In the genomic region with DNA sequence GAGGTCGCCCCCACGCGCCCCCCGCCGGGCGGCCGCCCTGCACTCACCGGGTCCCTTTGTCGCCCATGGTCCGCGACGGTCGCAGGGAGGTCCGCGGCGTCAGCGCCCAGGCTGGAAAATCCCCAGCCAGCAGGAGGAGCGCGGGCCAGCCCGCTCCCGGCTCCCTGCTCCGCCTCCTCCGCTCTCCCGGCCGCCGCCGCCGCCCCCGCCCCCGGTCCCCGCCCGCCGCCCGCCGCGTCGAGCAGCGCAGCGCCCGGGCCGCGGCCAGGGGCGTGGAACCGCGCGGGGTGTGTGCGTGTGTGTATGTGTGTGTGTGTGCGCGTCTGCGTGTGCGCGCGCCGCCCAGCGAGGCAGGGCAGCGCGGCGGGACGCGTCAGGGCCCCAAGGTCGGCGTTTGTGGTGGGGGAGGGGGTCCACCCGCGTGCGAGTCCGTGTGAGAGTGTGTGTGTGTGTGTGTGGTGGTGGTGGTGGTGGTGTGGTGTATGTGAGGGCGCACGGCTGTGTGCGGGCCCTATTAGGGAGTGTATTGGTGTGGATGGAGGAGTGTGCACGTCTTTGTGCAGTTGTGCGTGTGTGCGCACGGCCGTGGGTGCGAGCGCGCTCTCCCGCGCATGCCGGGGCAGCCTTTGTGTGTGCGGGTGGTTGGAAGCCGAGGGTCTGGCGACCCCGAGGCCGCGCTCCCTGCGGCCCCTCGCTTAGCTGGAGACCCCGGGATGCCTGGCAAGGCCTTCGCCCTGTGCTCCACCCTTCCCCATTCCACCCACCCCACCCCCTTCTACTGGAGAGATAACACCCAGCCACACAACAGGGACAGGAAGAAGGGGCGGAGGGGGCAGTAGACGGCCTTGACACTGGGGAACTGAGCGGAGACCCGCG, we compare ENCODE assay signal across 7 cellular contexts. TPM values are rescaled to one million over a fixed set of nuclear protein-coding genes. Genes with fewer than 3 reads are reported as not detected.
DNase-seq lines count a peak whose midpoint lies in the region; ATAC-seq and TF ChIP-seq lines count a peak whose summit lies in the region.

A gene (minus strand): TSS at position 121 of the 876 bp plus-strand sequence. CDS start 54 bp downstream, at position 67.

- H3K27ac ChIP-seq in esophagus (ENCODE audit: low read depth in 2 of 2, low read length in 1 of 2) (peak within 1 kb of the TSS; percentile 85 to 89), muscle layer of duodenum (ENCODE audit: low read length) (peak within 1 kb of the TSS; percentile 92), stomach (peak within 1 kb of the TSS; percentile 95 to 98 (median 97))

- H3K4me1 ChIP-seq in esophagus (ENCODE audit: control insufficient read depth in 2 of 2, insufficient read depth in 2 of 2, low read length in 1 of 2) (peaks cover 7 to 31% of the 10 kb centered on the region in 2 donors), muscle layer of duodenum (ENCODE audit: control insufficient read depth in 1 of 2, insufficient read depth in 2 of 2, low read length in 2 of 2) (peaks cover 30 to 44% of the 10 kb centered on the region in 2 donors), stomach (peaks cover 50 to 63% (median 59%) of the 10 kb centered on the region in 4 donors)

- peak; percentile 42 for DNase-seq in NCI-H774 (lab: John Stamatoyannopoulos, UW)
- DNase-seq in activated T-cell treated with anti-CD3 and anti-CD28 coated beads, Interleukin-2, amount 50 U/mL, for 24 hours: peak; percentile 71
- peak; percentile 82 for DNase-seq in stomach

- ATAC-seq in GM18511 (IDR thresholded peaks at IDR 0.05; ENCODE audit: unreplicated experiment): peak; percentile 45
- ATAC-seq in HG02970 (IDR thresholded peaks at IDR 0.05; ENCODE audit: low FRiP score, unreplicated experiment): no peak

- no peaks in the 10 kb centered on the region for H3K36me3 Mint-ChIP-seq in activated T-cell treated with anti-CD3 and anti-CD28 coated beads, Interleukin-2, amount 50 U/mL, for 24 hours (ENCODE audit: low read depth)

- H3K36me3 ChIP-seq in esophagus (ENCODE audit: control insufficient read depth in 2 of 2, insufficient read depth in 2 of 2, low read length in 1 of 2): no peaks in the 10 kb centered on the region
- no peaks in the 10 kb centered on the region for H3K36me3 ChIP-seq in muscle layer of duodenum (ENCODE audit: control insufficient read depth in 1 of 2, insufficient read depth in 2 of 2, low read length in 2 of 2)
- no peaks in the 10 kb centered on the region for H3K36me3 ChIP-seq in stomach

- peak within 1 kb of the TSS; percentile 87 for H3K27ac Mint-ChIP-seq in activated T-cell treated with anti-CD3 and anti-CD28 coated beads, Interleukin-2, amount 50 U/mL, for 24 hours

- H3K4me1 Mint-ChIP-seq in activated T-cell treated with anti-CD3 and anti-CD28 coated beads, Interleukin-2, amount 50 U/mL, for 24 hours (ENCODE audit: low read depth): peaks cover 60% of the 10 kb centered on the region

- TF ChIP-seq CTCF in stomach (IDR thresholded peaks at IDR 0.05): peak in 1 of 7 experiments; percentile 12

- WGBS in esophagus, 2 donors: 1 to 3% methylated on average over 67 to 95 of the region's 95 CpGs
- WGBS in stomach, 5 donors: 0 to 1% (median 0%) methylated on average over 39 to 95 of the region's 95 CpGs

- H3K9me3 ChIP-seq in esophagus (ENCODE audit: control insufficient read depth in 2 of 2, insufficient read depth in 1 of 2, low read depth in 1 of 2, low read length in 1 of 2) (no peaks in the 10 kb centered on the region), muscle layer of duodenum (ENCODE audit: control insufficient read depth in 1 of 2, low read length in 2 of 2) (no peaks in the 10 kb centered on the region), stomach (no peaks in the 10 kb centered on the region)

- H3K4me3 Mint-ChIP-seq in activated T-cell treated with anti-CD3 and anti-CD28 coated beads, Interleukin-2, amount 50 U/mL, for 24 hours: peak within 1 kb of the TSS; percentile 81

- H3K27me3 ChIP-seq in esophagus (ENCODE audit: control insufficient read depth in 1 of 2, insufficient read depth in 2 of 2, low read length in 2 of 2): no peaks in the 10 kb centered on the region
- H3K27me3 ChIP-seq in muscle layer of duodenum (ENCODE audit: low read depth, low read length): no peaks in the 10 kb centered on the region
- H3K27me3 ChIP-seq in stomach: no peaks in the 10 kb centered on the region

- intact Hi-C loops in stomach (cut with DNase I; ENCODE audit: low total_unique reads): no loop called here

- H3K9me3 Mint-ChIP-seq in activated T-cell treated with anti-CD3 and anti-CD28 coated beads, Interleukin-2, amount 50 U/mL, for 24 hours: no peaks in the 10 kb centered on the region

- H3K4me3 ChIP-seq in esophagus (ENCODE audit: low read depth in 1 of 2, low read length in 2 of 2) (peak within 1 kb of the TSS; percentile 50 to 70), muscle layer of duodenum (ENCODE audit: low read depth in 1 of 2, low read length in 2 of 2) (peak within 1 kb of the TSS; percentile 87 to 90), stomach (peak within 1 kb of the TSS; percentile 66 to 92 (median 76))

- no peak for TF ChIP-seq EP300 in stomach (IDR thresholded peaks at IDR 0.05)

- H3K27me3 Mint-ChIP-seq in activated T-cell treated with anti-CD3 and anti-CD28 coated beads, Interleukin-2, amount 50 U/mL, for 24 hours: no peaks in the 10 kb centered on the region

- no peak for TF ChIP-seq POLR2A in stomach (IDR thresholded peaks at IDR 0.05)

RNA-seq across cellular contexts. Expression of the gene that starts here (rescaled TPM):
- 1 to 10 TPM; 4.9 to 5.0 TPM for polyA plus RNA-seq in esophagus
- total RNA-seq in stomach: 100 to 1,000 TPM in 1 of 5 donors, 10 to 100 TPM in 4; 44.3 to 151 (median 76.5) TPM
- 10 to 100 TPM; 18.0 to 41.2 (median 33.2) TPM for polyA plus RNA-seq in stomach
